Comparison of ENCODE assay signal across 1 cellular context in genomic region chr10:79082631-79083581, GRCh38.
TF ChIP-seq lines count a peak whose summit lies in the region.

No MANE protein-coding gene starts in this region.

TF ChIP-seq in K562, 482 proteins besides CTCF, POLR2A, EP300 and RAD21 (continued from another document):
- no peak for TF ChIP-seq ZBTB11 (CRISPR knock-in tag; IDR thresholded peaks at IDR 0.05)
- TF ChIP-seq KDM2B (CRISPR knock-in tag; IDR thresholded peaks at IDR 0.05) = no peak
- TF ChIP-seq ZNF24 (IDR thresholded peaks at IDR 0.05) = peak; percentile 12; the same call in 1 of the 2 replicates
- TF ChIP-seq HDAC3 (IDR thresholded peaks at IDR 0.05; ENCODE audit: borderline replicate concordance, partially characterized antibody) = no peak
- peak; percentile 74 for TF ChIP-seq SOX6 (IDR thresholded peaks at IDR 0.05)
- TF ChIP-seq PHF8 (IDR thresholded peaks at IDR 0.05; ENCODE audit: borderline replicate concordance, low read length) = no peak
- TF ChIP-seq L3MBTL2 (IDR thresholded peaks at IDR 0.05) = peak; percentile 13; the same call in 1 of the 2 replicates
- peak in 1 of 2 experiments; percentile 40; a peak in 1 of 4 replicates for TF ChIP-seq ETV6 (IDR thresholded peaks at IDR 0.05; ENCODE audit: borderline replicate concordance in 1 of 2, low read depth in 2 of 2, low read length in 1 of 2)
- no peak for TF ChIP-seq ETV6 (CRISPR knock-in tag; IDR thresholded peaks at IDR 0.05; ENCODE audit: borderline replicate concordance)
- TF ChIP-seq ZNF121 (CRISPR knock-in tag; conservative IDR thresholded peaks at IDR 0.05) = no peak
- peak; percentile 88 for TF ChIP-seq ZEB2 (IDR thresholded peaks at IDR 0.05)
- no peak for TF ChIP-seq HNRNPK (IDR thresholded peaks at IDR 0.05; ENCODE audit: low read depth, low read length, poor library complexity, severe bottlenecking)
- no peak for TF ChIP-seq PPARD (CRISPR knock-in tag; IDR thresholded peaks at IDR 0.05)
- no peak for TF ChIP-seq ZNF444 (CRISPR knock-in tag; IDR thresholded peaks at IDR 0.05)
- TF ChIP-seq ZNF143 (CRISPR knock-in tag; IDR thresholded peaks at IDR 0.05) = no peak
- TF ChIP-seq FOXK2 (conservative IDR thresholded peaks at IDR 0.05 in 1 of 2, IDR thresholded peaks at IDR 0.05 in 1 of 2; ENCODE audit: low read depth in 2 of 2) = peak; percentile 17 to 25; a peak in 1 of 4 replicates
- no peak for TF ChIP-seq ZBTB17 (CRISPR knock-in tag; IDR thresholded peaks at IDR 0.05)
- no peak for TF ChIP-seq ZFP30 (CRISPR knock-in tag; IDR thresholded peaks at IDR 0.05; ENCODE audit: borderline replicate concordance)
- no peak for TF ChIP-seq ZNF766 (CRISPR knock-in tag; conservative IDR thresholded peaks at IDR 0.05)
- TF ChIP-seq BCL6 (CRISPR knock-in tag; IDR thresholded peaks at IDR 0.05) = no peak
- TF ChIP-seq IRF1 (CRISPR knock-in tag; IDR thresholded peaks at IDR 0.05; ENCODE audit: borderline replicate concordance) = no peak
- TF ChIP-seq, protein P1, sequence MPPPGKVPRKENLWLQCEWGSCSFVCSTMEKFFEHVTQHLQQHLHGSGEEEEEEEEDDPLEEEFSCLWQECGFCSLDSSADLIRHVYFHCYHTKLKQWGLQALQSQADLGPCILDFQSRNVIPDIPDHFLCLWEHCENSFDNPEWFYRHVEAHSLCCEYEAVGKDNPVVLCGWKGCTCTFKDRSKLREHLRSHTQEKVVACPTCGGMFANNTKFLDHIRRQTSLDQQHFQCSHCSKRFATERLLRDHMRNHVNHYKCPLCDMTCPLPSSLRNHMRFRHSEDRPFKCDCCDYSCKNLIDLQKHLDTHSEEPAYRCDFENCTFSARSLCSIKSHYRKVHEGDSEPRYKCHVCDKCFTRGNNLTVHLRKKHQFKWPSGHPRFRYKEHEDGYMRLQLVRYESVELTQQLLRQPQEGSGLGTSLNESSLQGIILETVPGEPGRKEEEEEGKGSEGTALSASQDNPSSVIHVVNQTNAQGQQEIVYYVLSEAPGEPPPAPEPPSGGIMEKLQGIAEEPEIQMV (tag; conservative IDR thresholded peaks at IDR 0.05; ENCODE audit: low read depth) = 0 out of 2 replicates have a peak, but pooled peaks have one; percentile 15
- TF ChIP-seq, protein P2, sequence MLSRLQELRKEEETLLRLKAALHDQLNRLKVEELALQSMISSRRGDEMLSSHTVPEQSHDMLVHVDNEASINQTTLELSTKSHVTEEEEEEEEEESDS (CRISPR knock-in tag; IDR thresholded peaks at IDR 0.05) = no peak
- TF ChIP-seq ARID1B (IDR thresholded peaks at IDR 0.05) = peak; percentile 93
- TF ChIP-seq, protein P3, sequence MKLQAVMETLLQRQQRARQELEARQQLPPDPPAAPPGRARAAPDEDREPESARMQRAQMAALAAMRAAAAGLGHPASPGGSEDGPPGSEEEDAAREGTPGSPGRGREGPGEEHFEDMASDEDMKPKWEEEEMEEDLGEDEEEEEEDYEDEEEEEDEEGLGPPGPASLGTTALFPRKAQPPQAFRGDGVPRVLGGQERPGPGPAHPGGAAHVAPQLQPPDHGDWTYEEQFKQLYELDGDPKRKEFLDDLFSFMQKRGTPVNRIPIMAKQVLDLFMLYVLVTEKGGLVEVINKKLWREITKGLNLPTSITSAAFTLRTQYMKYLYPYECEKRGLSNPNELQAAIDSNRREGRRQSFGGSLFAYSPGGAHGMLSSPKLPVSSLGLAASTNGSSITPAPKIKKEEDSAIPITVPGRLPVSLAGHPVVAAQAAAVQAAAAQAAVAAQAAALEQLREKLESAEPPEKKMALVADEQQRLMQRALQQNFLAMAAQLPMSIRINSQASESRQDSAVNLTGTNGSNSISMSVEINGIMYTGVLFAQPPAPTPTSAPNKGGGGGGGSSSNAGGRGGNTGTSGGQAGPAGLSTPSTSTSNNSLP (IDR thresholded peaks at IDR 0.05; ENCODE audit: borderline replicate concordance, low read depth, low read length) = no peak
- TF ChIP-seq CREB5 (CRISPR knock-in tag; IDR thresholded peaks at IDR 0.05) = no peak
- no peak for TF ChIP-seq DNMT1 (IDR thresholded peaks at IDR 0.05)
- no peak for TF ChIP-seq ERF (CRISPR knock-in tag; IDR thresholded peaks at IDR 0.05)
- peak; percentile 68 for TF ChIP-seq JUND (IDR thresholded peaks at IDR 0.05; ENCODE audit: borderline replicate concordance, low read depth, low read length)
- peak; percentile 56; the same call in 2 of the 3 replicates for TF ChIP-seq JUND (tag; IDR thresholded peaks at IDR 0.05; ENCODE audit: borderline replicate concordance, low read depth, low read length)
- TF ChIP-seq EP400 (IDR thresholded peaks at IDR 0.05) = 0 out of 2 replicates have a peak, but pooled peaks have one; percentile 33
